In the genomic region with DNA sequence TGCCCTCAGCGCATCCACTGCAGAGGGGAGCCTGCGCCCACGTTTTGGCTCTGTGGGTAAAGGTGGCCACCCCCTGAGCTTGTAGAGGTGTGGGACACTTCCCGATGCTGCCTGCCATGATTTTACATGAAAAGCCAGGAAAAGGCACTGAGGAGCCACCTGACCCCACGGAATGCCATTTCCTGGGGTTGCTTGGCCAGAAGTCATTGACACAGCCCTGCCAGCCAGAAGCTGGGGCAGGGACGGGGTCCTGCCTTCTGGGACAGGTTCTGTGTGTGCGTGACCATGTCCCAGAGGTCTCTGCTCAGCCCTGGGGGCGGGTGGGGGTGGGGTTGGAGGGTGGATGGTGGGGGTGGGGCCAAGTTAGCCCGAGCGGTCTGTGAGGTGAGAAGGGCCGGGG, we compare ENCODE assay signal across 2 cellular contexts. TPM values are rescaled to one million over a fixed set of nuclear protein-coding genes. Genes with fewer than 3 reads are reported as not detected.
"Had no signal": no experiment of that assay in that cellular context is flagged by ENCODE, and none has a peak within 500 bp of the region (broad histone marks: within the 10 kb centered on the region; RNA-seq: fewer than 3 reads in every experiment).

No MANE protein-coding gene starts in this region.

RNA-seq across cellular contexts. Expression of a gene that starts 39.8 kb away (rescaled TPM):
- total RNA-seq: activated CD8-positive, alpha-beta memory T cell treated with anti-CD3 and anti-CD28 coated beads for 36 hours; astrocyte had no signal
